In the genomic region with DNA sequence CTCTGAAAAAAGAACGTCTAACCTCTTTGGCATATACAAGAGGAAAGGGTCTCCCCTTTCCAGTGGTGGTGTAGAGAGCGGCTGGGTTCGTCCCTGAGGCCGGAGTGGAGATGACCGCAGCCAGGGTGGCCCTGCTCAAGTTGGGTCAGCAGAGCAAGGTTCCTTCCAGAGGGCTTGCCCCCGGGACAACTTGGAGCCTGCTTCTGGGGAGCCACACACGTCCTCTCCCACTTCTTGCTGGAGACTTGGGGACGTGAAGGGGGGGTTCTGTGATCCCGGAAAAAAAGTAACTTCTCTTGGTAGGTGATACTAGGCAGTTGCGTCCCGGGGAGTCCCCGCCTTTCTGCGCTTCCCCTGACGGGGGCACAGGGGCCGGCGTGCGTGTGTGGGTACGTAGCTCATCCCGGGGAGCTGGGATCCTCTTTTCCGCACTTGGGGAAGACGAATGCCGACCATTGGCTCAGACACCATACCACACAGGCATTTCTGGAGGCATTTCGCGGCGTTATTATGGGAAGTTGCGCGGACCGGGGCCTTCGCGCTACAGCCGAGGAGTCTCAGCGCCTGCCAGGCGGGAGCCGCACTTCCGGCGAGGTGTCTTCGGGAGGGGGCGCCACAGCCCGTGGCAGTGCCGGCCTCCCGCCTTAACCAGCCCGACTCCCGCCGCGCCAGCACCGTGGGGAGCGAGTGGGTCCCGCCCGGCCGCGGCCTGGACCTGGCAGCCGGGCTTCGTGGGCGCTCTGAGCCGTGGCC, we compare ENCODE assay signal across 14 cellular contexts. TPM values are rescaled to one million over a fixed set of nuclear protein-coding genes. Genes with fewer than 3 reads are reported as not detected.
A peak's percentile ranks its signal among the peaks of the same experiment; 100 is the strongest.
DNase-seq lines count a peak whose midpoint lies in the region; ATAC-seq and TF ChIP-seq lines count a peak whose summit lies in the region.
"Had no signal": no experiment of that assay in that cellular context is flagged by ENCODE, and none has a peak within 500 bp of the region (broad histone marks: within the 10 kb centered on the region; RNA-seq: fewer than 3 reads in every experiment).

No MANE protein-coding gene starts in this region.

- H3K9me3 Mint-ChIP-seq in activated T-helper 1 cell treated with anti-CD3 and anti-CD28 coated beads, Interleukin-12 subunit alpha, Interleukin-12 subunit beta, Interleukin-2, Interleukin-4 antibody, amounts not matched to agents 30 ng/mL and 10 ng/mL and 1 ng/mL, durations not matched to agents 14 hours and 24 hours and 36 hours: no peaks in the 10 kb centered on the region
- H3K9me3 Mint-ChIP-seq: central memory CD8-positive, alpha-beta T cell had no signal

- H3K27me3 ChIP-seq in breast epithelium (peaks cover 7 to 72% of the 10 kb centered on the region in 2 donors), stomach (peaks cover 9 to 96% (median 64%) of the 10 kb centered on the region in 3 donors), SJCRH30 (no peaks in the 10 kb centered on the region)

- H3K27me3 Mint-ChIP-seq in activated T-helper 1 cell treated with anti-CD3 and anti-CD28 coated beads, Interleukin-12 subunit alpha, Interleukin-12 subunit beta, Interleukin-2, Interleukin-4 antibody, amounts not matched to agents 30 ng/mL and 10 ng/mL and 1 ng/mL, durations not matched to agents 14 hours and 24 hours and 36 hours (ENCODE audit: insufficient read depth): peaks cover 46% of the 10 kb centered on the region

- TF ChIP-seq EP300 in stomach (IDR thresholded peaks at IDR 0.05): no peak

- no peaks in the 10 kb centered on the region for H3K4me1 Mint-ChIP-seq in activated T-helper 1 cell treated with anti-CD3 and anti-CD28 coated beads, Interleukin-12 subunit alpha, Interleukin-12 subunit beta, Interleukin-2, Interleukin-4 antibody, amounts not matched to agents 30 ng/mL and 10 ng/mL and 1 ng/mL, durations not matched to agents 14 hours and 24 hours and 36 hours (ENCODE audit: low read depth)
- H3K4me1 Mint-ChIP-seq: central memory CD8-positive, alpha-beta T cell had no signal

- no peaks in the 10 kb centered on the region for H3K36me3 ChIP-seq in breast epithelium
- no peaks in the 10 kb centered on the region for H3K36me3 ChIP-seq in stomach
- no peaks in the 10 kb centered on the region for H3K36me3 ChIP-seq in SJCRH30
- H3K36me3 ChIP-seq: neutrophil, WERI-Rb-1 had no signal

- intact Hi-C loops in breast epithelium (cut with DNase I; ENCODE audit: low total_unique reads) (no loop called here), stomach (cut with DNase I; ENCODE audit: low total_unique reads) (loop anchor here (5.0 kb wide), 1 partner anchor 290 kb away; no protein-coding TSS in a partner anchor)
- intact Hi-C loops in activated T-helper 1 cell treated with anti-CD3 and anti-CD28 coated beads, Interleukin-12 subunit alpha, Interleukin-12 subunit beta, Interleukin-2, Interleukin-4 antibody, amounts not matched to agents 30 ng/mL and 10 ng/mL and 1 ng/mL, durations not matched to agents 14 hours and 24 hours and 36 hours (cut with micrococcal nuclease): no loop called here

- H3K4me3 ChIP-seq in breast epithelium (peak overlapping the region; percentile 29 to 64 (median 45)), stomach (peak overlapping the region; percentile 31 to 59 (median 42)), SJCRH30 (no peak overlapping the region)

- no peaks in the 10 kb centered on the region for H3K36me3 Mint-ChIP-seq in activated T-helper 1 cell treated with anti-CD3 and anti-CD28 coated beads, Interleukin-12 subunit alpha, Interleukin-12 subunit beta, Interleukin-2, Interleukin-4 antibody, amounts not matched to agents 30 ng/mL and 10 ng/mL and 1 ng/mL, durations not matched to agents 14 hours and 24 hours and 36 hours (ENCODE audit: low read depth)

- 5 to 16% (median 7%) methylated on average over 25 to 55 of the region's 55 CpGs for WGBS in stomach, 5 donors

- H3K4me3 Mint-ChIP-seq in activated T-helper 1 cell treated with anti-CD3 and anti-CD28 coated beads, Interleukin-12 subunit alpha, Interleukin-12 subunit beta, Interleukin-2, Interleukin-4 antibody, amounts not matched to agents 30 ng/mL and 10 ng/mL and 1 ng/mL, durations not matched to agents 14 hours and 24 hours and 36 hours: no peak overlapping the region
- H3K4me3 Mint-ChIP-seq: central memory CD8-positive, alpha-beta T cell had no signal

- no peak for ATAC-seq in GM18519 (IDR thresholded peaks at IDR 0.05; ENCODE audit: low FRiP score, unreplicated experiment)

- no peak overlapping the region for H3K27ac ChIP-seq in breast epithelium
- no peak overlapping the region for H3K27ac ChIP-seq in stomach
- no peak overlapping the region for H3K27ac ChIP-seq in SJCRH30
- H3K27ac ChIP-seq: 22Rv1, neutrophil, WERI-Rb-1 had no signal

- H3K9me3 ChIP-seq in breast epithelium: no peaks in the 10 kb centered on the region
- H3K9me3 ChIP-seq in stomach: no peaks in the 10 kb centered on the region
- H3K9me3 ChIP-seq in SJCRH30 (replicated peaks): no peaks in the 10 kb centered on the region
- H3K9me3 ChIP-seq: neutrophil had no signal

- TF ChIP-seq POLR2A in breast epithelium (IDR thresholded peaks at IDR 0.05) (no peak), stomach (IDR thresholded peaks at IDR 0.05) (no peak)

- no peak overlapping the region for H3K27ac Mint-ChIP-seq in activated T-helper 1 cell treated with anti-CD3 and anti-CD28 coated beads, Interleukin-12 subunit alpha, Interleukin-12 subunit beta, Interleukin-2, Interleukin-4 antibody, amounts not matched to agents 30 ng/mL and 10 ng/mL and 1 ng/mL, durations not matched to agents 14 hours and 24 hours and 36 hours

- TF ChIP-seq CTCF in breast epithelium (IDR thresholded peaks at IDR 0.05): no peak
- no peak for TF ChIP-seq CTCF in stomach (IDR thresholded peaks at IDR 0.05)

- peak; percentile 79 for DNase-seq in DMS 273 (lab: John Stamatoyannopoulos, UW; ENCODE audit: unreplicated experiment)
- no peak for DNase-seq in DMS 273 treated with DMSO at 0.1 percent for 48 hours (lab: John Stamatoyannopoulos, UW)
- no peak for DNase-seq in breast epithelium (ENCODE audit: low spot score in 2 of 2)
- DNase-seq in left kidney (ENCODE audit: low read depth, low spot score): peak; percentile 72
- no peak for DNase-seq in stomach
- no peak for DNase-seq in SJCRH30
- no peak for DNase-seq in activated T-helper 1 cell treated with anti-CD3 and anti-CD28 coated beads, Interleukin-12 subunit alpha, Interleukin-12 subunit beta, Interleukin-2, Interleukin-4 antibody, amounts not matched to agents 30 ng/mL and 10 ng/mL and 1 ng/mL, durations not matched to agents 14 hours and 24 hours and 36 hours (ENCODE audit: low spot score)
- DNase-seq: NCI-H2171, WERI-Rb-1 had no signal

- peaks cover 0 to 6% of the 10 kb centered on the region in 2 donors for H3K4me1 ChIP-seq in breast epithelium
- H3K4me1 ChIP-seq in stomach: peaks cover 17 to 25% (median 21%) of the 10 kb centered on the region in 4 donors
- no peaks in the 10 kb centered on the region for H3K4me1 ChIP-seq in SJCRH30

RNA-seq across cellular contexts. Expression of a gene that starts 14.8 kb away (rescaled TPM):
- total RNA-seq in breast epithelium (1 to 10 TPM in 2 of 3 donors, under 1 TPM in 1; 0.64 to 4.9 (median 1.3) TPM), stomach (under 1 TPM in 1 of 5 donors, not detected in 4; 0.37 TPM)
- 10 to 100 TPM in 1 of 3 donors, not detected in 2; 17.0 TPM for polyA plus RNA-seq in stomach
- total RNA-seq in SJCRH30 (2014; rRNA removed; shearing (Covaris generic)): not detected in 2 replicates
- not detected in 2 replicates for total RNA-seq in activated T-helper 1 cell treated with anti-CD3 and anti-CD28 coated beads, Interleukin-12 subunit alpha, Interleukin-12 subunit beta, Interleukin-2, Interleukin-4 antibody, amounts not matched to agents 30 ng/mL and 10 ng/mL and 1 ng/mL, durations not matched to agents 14 hours and 24 hours and 36 hours
- total RNA-seq: temporal lobe had no signal

Comparison
In these comparisons a context has a peak if more than half of its experiments do, and no peak if none do; other contexts are left out.
1. DNase-seq: peak in DMS 273 (single experiment) and left kidney (single experiment); none in DMS 273 treated with DMSO at 0.1 percent for 48 hours (single experiment), breast epithelium (0 of 2), stomach (single experiment), SJCRH30 (0 of 2) and activated T-helper 1 cell treated with anti-CD3 and anti-CD28 coated beads, Interleukin-12 subunit alpha, Interleukin-12 subunit beta, Interleukin-2, Interleukin-4 antibody, amounts not matched to agents 30 ng/mL and 10 ng/mL and 1 ng/mL, durations not matched to agents 14 hours and 24 hours and 36 hours (single experiment).